ENCODE assay signal across 17 cellular contexts in the genomic region with DNA sequence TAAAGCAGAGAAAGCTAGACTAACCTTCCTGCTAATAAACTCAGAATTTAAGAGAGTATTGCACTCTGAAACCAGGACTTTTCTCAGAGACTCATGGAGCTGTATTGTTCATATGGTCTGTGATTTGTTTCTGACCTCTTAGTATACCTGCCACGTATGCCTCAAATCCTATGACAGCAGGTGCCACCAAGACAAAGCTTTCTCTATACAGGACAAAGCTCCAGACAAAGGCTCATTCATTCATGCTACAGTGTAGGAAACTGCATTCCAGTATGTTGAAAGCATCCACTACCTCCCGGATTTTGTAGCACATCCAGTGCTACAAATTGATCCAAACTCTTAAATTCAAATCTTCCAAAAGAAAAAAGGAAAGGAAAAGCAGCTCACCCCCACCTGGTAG.
DNase-seq lines count a peak whose midpoint lies in the region; ATAC-seq, FAIRE-seq and TF ChIP-seq lines count a peak whose summit lies in the region.
"Had no signal": no experiment of that assay in that cellular context is flagged by ENCODE, and none has a peak within 500 bp of the region (broad histone marks: within the 10 kb centered on the region; RNA-seq: fewer than 3 reads in every experiment).

No MANE protein-coding gene starts in this region.

- no peak for FAIRE-seq in urothelium cell line (lab: Jason Lieb, UNC)
- FAIRE-seq: A204.1, GM12878 had no signal

- H3K27ac Mint-ChIP-seq in nephron progenitor cell, result no peak overlapping the region

- no peak for TF ChIP-seq CTCF in heart left ventricle (IDR thresholded peaks at IDR 0.05)
- no peak for TF ChIP-seq CTCF in right atrium auricular region (IDR thresholded peaks at IDR 0.05)
- no peak for TF ChIP-seq CTCF in mucosa of descending colon (IDR thresholded peaks at IDR 0.05)
- TF ChIP-seq CTCF in nephron progenitor cell (IDR thresholded peaks at IDR 0.05), result no peak

- H3K36me3 ChIP-seq in heart left ventricle, result no peaks in the 10 kb centered on the region
- H3K36me3 ChIP-seq in right atrium auricular region, result no peaks in the 10 kb centered on the region
- H3K36me3 ChIP-seq in mucosa of descending colon (ENCODE audit: low read depth), result no peaks in the 10 kb centered on the region
- H3K36me3 ChIP-seq: HAP-1 had no signal

- H3K4me1 ChIP-seq in heart left ventricle, result peaks cover 0 to 13% (median 0%) of the 10 kb centered on the region in 12 donors
- H3K4me1 ChIP-seq in right atrium auricular region, result no peaks in the 10 kb centered on the region
- no peaks in the 10 kb centered on the region for H3K4me1 ChIP-seq in mucosa of descending colon (ENCODE audit: low read depth)
- H3K4me1 ChIP-seq: HAP-1 had no signal

- H3K9me3 ChIP-seq in heart left ventricle (peaks cover 0 to 10% (median 0%) of the 10 kb centered on the region in 12 donors), right atrium auricular region (peaks cover 0 to 4% of the 10 kb centered on the region in 2 donors), mucosa of descending colon (no peaks in the 10 kb centered on the region)
- H3K9me3 ChIP-seq: HAP-1 had no signal

- DNase-seq in heart left ventricle, result no peak
- DNase-seq in right atrium auricular region (ENCODE audit: low spot score), result no peak
- peak; percentile 80 for DNase-seq in NCI-H526 treated with DMSO at 0.1 percent for 48 hours (lab: John Stamatoyannopoulos, UW)
- DNase-seq in mucosa of descending colon, result no peak
- DNase-seq in urothelium cell line (ENCODE audit: low spot score), result peak; percentile 28
- no peak for DNase-seq in nephron progenitor cell
- no peak for DNase-seq in activated T-cell treated with anti-CD3 and anti-CD28 coated beads, Interleukin-2, amount 50 U/mL, for 1 hour
- DNase-seq: C1 segment of cervical spinal cord, NCI-H1436 treated with DMSO at 0.1 percent for 48 hours, NCI-H2107, NCI-H345, NCI-H82, SIG-M5 had no signal

- peaks cover 17% of the 10 kb centered on the region for H3K4me1 Mint-ChIP-seq in nephron progenitor cell

- H3K27me3 ChIP-seq in heart left ventricle (no peaks in the 10 kb centered on the region), right atrium auricular region (no peaks in the 10 kb centered on the region)

- H3K4me3 ChIP-seq in heart left ventricle (no peak overlapping the region), right atrium auricular region (no peak overlapping the region), mucosa of descending colon (no peak overlapping the region)
- H3K4me3 ChIP-seq: GM12878, HAP-1 had no signal

- TF ChIP-seq POLR2A in heart left ventricle (IDR thresholded peaks at IDR 0.05), result no peak

- WGBS in heart left ventricle, 4 donors, result 58 to 68% (median 60%) methylated on average over 2 of the region's 2 CpGs

- H3K36me3 Mint-ChIP-seq in nephron progenitor cell (ENCODE audit: low read depth), result peaks cover 6% of the 10 kb centered on the region

- H3K9me3 Mint-ChIP-seq in nephron progenitor cell, result peaks cover 11% of the 10 kb centered on the region

- intact Hi-C loops in heart left ventricle (cut with DNase I) (no loop called here), mucosa of descending colon (cut with DNase I, micrococcal nuclease) (no loop called here)

- H3K4me3 Mint-ChIP-seq in nephron progenitor cell, result no peak overlapping the region

- H3K27ac ChIP-seq in heart left ventricle (peak overlapping the region in 7 of 12 donors; percentile 0 to 62 (median 23)), right atrium auricular region (peak overlapping the region in 1 of 2 donors; percentile 58)

- ATAC-seq in heart left ventricle (peak in 2 of 4 donors; percentile 48 to 50), mucosa of descending colon (peak; percentile 36), HG03520 (IDR thresholded peaks at IDR 0.05; ENCODE audit: unreplicated experiment) (no peak)
- ATAC-seq: GM12878 had no signal

- H3K27me3 Mint-ChIP-seq in nephron progenitor cell (ENCODE audit: low read depth, poor library complexity), result peaks cover 10% of the 10 kb centered on the region

Comparison
In these comparisons a context has a peak if more than half of its experiments do, and no peak if none do; other contexts are left out.
1. DNase-seq: peak in NCI-H526 treated with DMSO at 0.1 percent for 48 hours (single experiment) and urothelium cell line (single experiment); none in heart left ventricle (0 of 5), right atrium auricular region (single experiment), mucosa of descending colon (0 of 3), nephron progenitor cell (single experiment) and activated T-cell treated with anti-CD3 and anti-CD28 coated beads, Interleukin-2, amount 50 U/mL, for 1 hour (single experiment).